In genomic region chr5:175206651-175207050, GRCh38 we compare ENCODE assay signal across 1 cellular context.
TF ChIP-seq lines count a peak whose summit lies in the region.

No MANE protein-coding gene starts in this region.

TF ChIP-seq in WTC11, 78 proteins besides CTCF, POLR2A, EP300 and RAD21 (continued from another document):
- TF ChIP-seq ARID4B (CRISPR knock-in tag; IDR thresholded peaks at IDR 0.05; ENCODE audit: borderline replicate concordance) (no peak), NR3C1 (CRISPR knock-in tag; conservative IDR thresholded peaks at IDR 0.05; ENCODE audit: low read depth) (no peak), ZNF423 (CRISPR knock-in tag; IDR thresholded peaks at IDR 0.05) (no peak), TEAD1 (CRISPR knock-in tag; IDR thresholded peaks at IDR 0.05) (no peak), ESRRA (CRISPR knock-in tag; IDR thresholded peaks at IDR 0.05; ENCODE audit: borderline replicate concordance) (no peak)
